7 cellular contexts compared by ENCODE assay signal in the genomic region with DNA sequence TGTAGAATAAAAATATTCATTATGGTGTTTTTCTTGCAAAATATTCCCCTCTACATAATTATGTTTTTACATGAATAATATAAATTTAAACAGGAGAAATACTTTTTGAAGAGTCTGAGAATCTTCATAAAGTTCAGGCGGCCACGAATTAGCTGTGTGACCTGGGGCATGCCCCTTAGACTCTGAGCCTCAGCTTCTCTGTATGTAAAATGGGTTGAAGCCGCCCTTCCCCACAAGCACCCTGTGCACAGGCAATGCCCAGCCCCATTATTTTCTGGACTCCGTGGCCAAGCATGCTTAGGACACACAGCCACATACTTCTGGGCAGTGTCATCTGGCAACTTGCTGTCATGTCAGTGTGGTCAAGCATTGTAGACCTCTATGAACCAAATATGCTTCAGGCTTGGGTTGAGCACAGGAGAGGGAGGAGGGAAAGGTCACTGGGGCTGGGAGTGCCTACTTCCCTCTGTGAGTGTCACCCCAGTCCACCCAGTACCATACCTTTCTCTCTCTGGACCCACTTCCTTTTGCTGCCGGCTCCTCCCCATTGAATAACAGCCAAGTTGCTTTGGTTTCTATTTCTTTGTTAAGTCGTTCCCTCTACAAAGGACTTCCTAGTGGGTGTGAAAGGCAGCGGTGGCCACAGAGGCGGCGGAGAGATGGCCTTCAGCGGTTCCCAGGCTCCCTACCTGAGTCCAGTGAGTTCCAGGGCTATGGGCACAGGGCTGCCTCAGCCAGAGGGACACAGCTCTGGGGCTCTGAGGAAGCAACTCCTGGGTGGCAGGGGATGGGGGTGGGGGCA.
DNase-seq lines count a peak whose midpoint lies in the region; ATAC-seq lines count a peak whose summit lies in the region.

Gene LGALS9 (plus strand): TSS at position 582 of the 802 bp plus-strand sequence. CDS start 78 bp downstream, at position 660.

- peak; percentile 89 for DNase-seq in SIG-M5 treated with dmso at 0.1 percent for 504 hours (lab: John Stamatoyannopoulos, UW; ENCODE audit: unreplicated experiment)
- peak in 1 of 2 donors; percentile 20 for DNase-seq in central memory CD8-positive, alpha-beta T cell (ENCODE audit: low spot score in 2 of 2)
- DNase-seq in HAP-1 (ENCODE audit: low spot score in 2 of 2) = no peak
- no peak for DNase-seq in epidermal melanocyte (ENCODE audit: insufficient read length, low spot score)

- in situ Hi-C loops in HAP-1 (cut with MboI; ENCODE audit: low sequenced_read_pairs) = loop anchor here (10.0 kb wide), 2 partner anchors 56 to 114 kb away; no protein-coding TSS in a partner anchor

- H3K9me3 Mint-ChIP-seq in central memory CD8-positive, alpha-beta T cell = no peaks in the 10 kb centered on the region

- H3K4me1 ChIP-seq in mucosa of stomach (ENCODE audit: control insufficient read depth, insufficient read depth, low read length) (peaks cover 39% of the 10 kb centered on the region), HAP-1 (no peaks in the 10 kb centered on the region)

- H3K27me3 Mint-ChIP-seq in central memory CD8-positive, alpha-beta T cell = no peaks in the 10 kb centered on the region

- no peaks in the 10 kb centered on the region for H3K9me3 ChIP-seq in mucosa of stomach (ENCODE audit: control insufficient read depth, low read length)
- no peaks in the 10 kb centered on the region for H3K9me3 ChIP-seq in HAP-1

- H3K27ac Mint-ChIP-seq in central memory CD8-positive, alpha-beta T cell (ENCODE audit: low read depth) = peak within 1 kb of the TSS; percentile 84

- H3K9ac ChIP-seq in mucosa of stomach (ENCODE audit: low read length) = peak within 1 kb of the TSS; percentile 60

- H3K4me3 ChIP-seq in mucosa of stomach (ENCODE audit: low read length) (peak within 1 kb of the TSS; percentile 56), HAP-1 (no peak within 1 kb of the TSS)

- H3K27me3 ChIP-seq in mucosa of stomach (ENCODE audit: control insufficient read depth, insufficient read depth, low read length) (no peaks in the 10 kb centered on the region), HAP-1 (ENCODE audit: low read depth) (no peaks in the 10 kb centered on the region)

- peaks cover 2% of the 10 kb centered on the region for H3K36me3 Mint-ChIP-seq in central memory CD8-positive, alpha-beta T cell (ENCODE audit: insufficient read depth)

- ATAC-seq in GM18519 (IDR thresholded peaks at IDR 0.05; ENCODE audit: low FRiP score, unreplicated experiment) (peak; percentile 46), HG02870 (IDR thresholded peaks at IDR 0.05; ENCODE audit: unreplicated experiment) (peak; percentile 50)
- peak; percentile 85 for ATAC-seq in central memory CD8-positive, alpha-beta T cell (replicated peaks; ENCODE audit: extremely low read depth, poor library complexity, severe bottlenecking)

- H3K4me1 Mint-ChIP-seq in central memory CD8-positive, alpha-beta T cell = peaks cover 41% of the 10 kb centered on the region

- H3K36me3 ChIP-seq in mucosa of stomach (ENCODE audit: control insufficient read depth, insufficient read depth, low read length) (no peaks in the 10 kb centered on the region), HAP-1 (replicated peaks) (no peaks in the 10 kb centered on the region)

- peak within 1 kb of the TSS; percentile 85 for H3K4me3 Mint-ChIP-seq in central memory CD8-positive, alpha-beta T cell
